In the genomic region with DNA sequence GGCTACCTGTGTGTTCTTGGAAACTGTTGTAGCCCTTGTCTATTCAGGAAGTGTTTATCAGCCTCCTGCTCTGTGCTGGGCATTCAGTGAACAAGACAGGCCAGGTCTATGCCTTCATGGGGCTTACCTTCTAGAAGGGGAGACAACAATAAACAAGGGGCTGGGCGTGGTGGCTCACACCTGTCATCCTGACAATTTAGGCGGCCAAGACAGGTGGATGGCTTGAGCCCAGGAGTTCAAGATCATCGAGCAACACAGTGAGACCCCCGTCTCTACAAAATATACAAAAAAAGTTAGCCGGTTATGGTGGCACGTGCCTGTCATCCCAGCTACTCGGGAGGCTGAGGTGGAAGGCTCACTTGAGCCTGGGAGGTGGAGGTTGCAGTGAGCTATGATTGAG, we compare ENCODE assay signal across 38 cellular contexts. TPM values are rescaled to one million over a fixed set of nuclear protein-coding genes. Genes with fewer than 3 reads are reported as not detected.
"Had no signal": no experiment of that assay in that cellular context is flagged by ENCODE, and none has a peak within 500 bp of the region (broad histone marks: within the 10 kb centered on the region; RNA-seq: fewer than 3 reads in every experiment).

No MANE protein-coding gene starts in this region.

- H3K9me3 ChIP-seq: MG63 had no signal

- H3K9ac ChIP-seq: KMS-11 had no signal

- DNase-seq: Karpas-422, Kasumi-1, KG1, MG63, MM.1S, MV-4-11, NCI-H1048, NCI-H1092, NCI-H1092 treated with DMSO at 0.1 percent for 48 hours, NCI-H1105, NCI-H1105 treated with DMSO at 0.1 percent for 48 hours, NCI-H1417, NCI-H1417 treated with DMSO at 0.1 percent for 48 hours, NCI-H1436, NCI-H1436 treated with DMSO at 0.1 percent for 48 hours, NCI-H146, NCI-H1694, NCI-H1694 treated with DMSO at 0.1 percent for 48 hours, NCI-H187, NCI-H187 treated with DMSO at 0.1 percent for 48 hours, NCI-H1930, NCI-H2029, NCI-H2029 treated with DMSO at 0.1 percent for 48 hours, NCI-H2081, NCI-H2081 treated with DMSO at 0.1 percent for 48 hours, NCI-H2107, NCI-H2171, NCI-H2171 treated with DMSO at 0.1 percent for 48 hours, NCI-H2227 treated with DMSO at 0.1 percent for 48 hours, NCI-H226, NCI-H345, NCI-H446, NCI-H446 treated with DMSO at 0.1 percent for 48 hours had no signal

- H3K27ac ChIP-seq: KMS-11 had no signal

- H3K4me3 ChIP-seq: MG63 had no signal

- H3K4me2 ChIP-seq: KMS-11 had no signal

- H3K36me3 ChIP-seq: MG63 had no signal

RNA-seq across cellular contexts. Expression of gene GSG1L, which starts 5.5 kb away (rescaled TPM):
- total RNA-seq: LHCN-M2, M059J, MCF 10A, NCI-H460 had no signal
